In the genomic region with DNA sequence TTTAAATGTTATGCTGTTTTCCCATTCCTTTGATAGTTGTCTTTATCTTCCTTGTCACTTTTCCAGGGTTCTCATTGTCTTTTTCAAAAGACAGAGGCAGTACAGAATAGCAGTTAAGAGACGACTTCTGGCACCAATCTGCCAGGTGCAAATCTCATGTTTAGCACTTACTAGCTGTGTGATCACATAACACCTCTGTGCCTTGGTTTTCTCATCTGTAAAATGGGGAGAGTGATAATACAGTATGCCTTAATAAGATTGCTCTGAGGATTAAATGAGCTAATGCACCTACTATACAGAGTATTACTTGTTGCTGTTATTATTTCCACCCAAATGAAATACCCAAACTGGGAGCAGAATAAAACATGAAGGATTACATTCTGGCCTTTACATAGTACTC, we compare ENCODE assay signal across 32 cellular contexts.
"Had no signal": no experiment of that assay in that cellular context is flagged by ENCODE, and none has a peak within 500 bp of the region (broad histone marks: within the 10 kb centered on the region; RNA-seq: fewer than 3 reads in every experiment).

No MANE protein-coding gene starts in this region.

- H3K4me3 ChIP-seq: adrenal gland, ascending aorta, body of pancreas, breast epithelium, cardiac muscle cell had no signal

- H3K9me3 ChIP-seq: adrenal gland, ascending aorta, body of pancreas, breast epithelium had no signal

- H3K36me3 ChIP-seq: adrenal gland, ascending aorta, breast epithelium had no signal

- H3K27ac ChIP-seq: adrenal gland, ascending aorta, body of pancreas, brain microvascular endothelial cell, breast epithelium, cardiac muscle cell had no signal

- ATAC-seq: activated naive CD4-positive, alpha-beta T cell treated with anti-CD3 and anti-CD28 coated beads, Interleukin-2, amount 50 U/mL, for 72 hours; activated naive CD8-positive, alpha-beta T cell treated with anti-CD3 and anti-CD28 coated beads, Interleukin-2, amount 50 U/mL, for 24 hours; activated T-cell treated with anti-CD3 and anti-CD28 coated beads, Interleukin-2, amount 50 U/mL, for 4 hours; activated T-cell treated with anti-CD3 and anti-CD28 coated beads, Interleukin-2, amount 50 U/mL, for 72 hours; activated T-helper 17 cell treated with anti-CD3 and anti-CD28 coated beads, Interleukin-2, amount 50 U/mL, for 72 hours; body of pancreas had no signal

- FAIRE-seq: bronchial epithelial cell had no signal

- DNase-seq: activated effector memory CD4-positive, alpha-beta T cell treated with anti-CD3 and anti-CD28 coated beads, Interleukin-2, amount 50 U/mL, for 16 hours; activated effector memory CD4-positive, alpha-beta T cell treated with Interleukin-2 at 50 U/mL for 16 hours; activated gamma-delta T cell; activated gamma-delta T cell treated with Interleukin-2 at 50 U/mL for 16 hours; activated naive CD4-positive, alpha-beta T cell; activated naive CD4-positive, alpha-beta T cell treated with anti-CD3 and anti-CD28 coated beads for 36 hours; activated naive CD4-positive, alpha-beta T cell treated with anti-CD3 and anti-CD28 coated beads, Interleukin-2, amount 10 ng/mL, durations not matched to agents 7 days and 5 days; activated naive CD4-positive, alpha-beta T cell treated with anti-CD3 and anti-CD28 coated beads, Interleukin-2, amount 50 U/mL, for 16 hours; activated naive CD4-positive, alpha-beta T cell treated with Interleukin-2 at 50 U/mL for 16 hours; activated naive CD8-positive, alpha-beta T cell treated with anti-CD3 and anti-CD28 coated beads for 36 hours; activated naive CD8-positive, alpha-beta T cell treated with anti-CD3 and anti-CD28 coated beads, Interleukin-2, amount 10 ng/mL, durations not matched to agents 7 days and 5 days; activated naive CD8-positive, alpha-beta T cell treated with anti-CD3 and anti-CD28 coated beads, Interleukin-2, amount 50 U/mL, for 24 hours; activated T-cell treated with anti-CD3 and anti-CD28 coated beads, Interleukin-2, amount 50 U/mL, for 24 hours; activated T-cell treated with anti-CD3 and anti-CD28 coated beads, Interleukin-2, amount 50 U/mL, for 4 hours; activated T-cell treated with anti-CD3 and anti-CD28 coated beads, Interleukin-2, amount 50 U/mL, for 48 hours; activated T-cell treated with anti-CD3 and anti-CD28 coated beads, Interleukin-2, amount 50 U/mL, for 72 hours; adrenal gland; amniotic stem cell; amygdala; anterior cingulate cortex; aorta; body of pancreas; brain microvascular endothelial cell; caudate nucleus; central memory CD4-positive, alpha-beta T cell; cerebellar nuclear complex had no signal

- H3K27me3 ChIP-seq: adrenal gland, ascending aorta, body of pancreas, brain microvascular endothelial cell, breast epithelium, cardiac muscle cell had no signal
